Comparison of ENCODE assay signal across 1 cellular context in the genomic region with DNA sequence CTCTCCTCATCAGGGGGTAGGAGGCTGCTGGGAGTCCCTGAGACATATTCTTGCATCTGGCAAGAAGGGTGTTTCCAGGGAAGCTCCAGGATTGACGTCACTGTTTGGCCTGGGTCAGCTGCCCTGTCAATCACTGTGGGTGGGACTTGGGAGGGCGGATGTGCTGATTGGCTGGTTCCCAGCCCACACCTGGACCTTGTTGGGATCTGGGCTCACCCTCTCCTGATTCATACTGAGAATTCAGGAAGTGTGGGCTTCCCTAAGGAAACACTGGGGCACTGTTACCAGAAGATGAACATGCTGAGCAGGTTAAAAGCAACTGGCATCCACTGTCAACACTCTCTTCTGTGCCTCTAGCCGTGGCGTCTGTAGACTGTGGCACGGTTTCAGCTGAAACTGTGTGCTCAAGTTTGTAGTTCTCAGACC.
TF ChIP-seq lines count a peak whose summit lies in the region.

No MANE protein-coding gene starts in this region.

TF ChIP-seq in GM23338, 12 proteins besides CTCF, POLR2A, EP300 and RAD21 (continued from another document):
- TF ChIP-seq, protein P1, sequence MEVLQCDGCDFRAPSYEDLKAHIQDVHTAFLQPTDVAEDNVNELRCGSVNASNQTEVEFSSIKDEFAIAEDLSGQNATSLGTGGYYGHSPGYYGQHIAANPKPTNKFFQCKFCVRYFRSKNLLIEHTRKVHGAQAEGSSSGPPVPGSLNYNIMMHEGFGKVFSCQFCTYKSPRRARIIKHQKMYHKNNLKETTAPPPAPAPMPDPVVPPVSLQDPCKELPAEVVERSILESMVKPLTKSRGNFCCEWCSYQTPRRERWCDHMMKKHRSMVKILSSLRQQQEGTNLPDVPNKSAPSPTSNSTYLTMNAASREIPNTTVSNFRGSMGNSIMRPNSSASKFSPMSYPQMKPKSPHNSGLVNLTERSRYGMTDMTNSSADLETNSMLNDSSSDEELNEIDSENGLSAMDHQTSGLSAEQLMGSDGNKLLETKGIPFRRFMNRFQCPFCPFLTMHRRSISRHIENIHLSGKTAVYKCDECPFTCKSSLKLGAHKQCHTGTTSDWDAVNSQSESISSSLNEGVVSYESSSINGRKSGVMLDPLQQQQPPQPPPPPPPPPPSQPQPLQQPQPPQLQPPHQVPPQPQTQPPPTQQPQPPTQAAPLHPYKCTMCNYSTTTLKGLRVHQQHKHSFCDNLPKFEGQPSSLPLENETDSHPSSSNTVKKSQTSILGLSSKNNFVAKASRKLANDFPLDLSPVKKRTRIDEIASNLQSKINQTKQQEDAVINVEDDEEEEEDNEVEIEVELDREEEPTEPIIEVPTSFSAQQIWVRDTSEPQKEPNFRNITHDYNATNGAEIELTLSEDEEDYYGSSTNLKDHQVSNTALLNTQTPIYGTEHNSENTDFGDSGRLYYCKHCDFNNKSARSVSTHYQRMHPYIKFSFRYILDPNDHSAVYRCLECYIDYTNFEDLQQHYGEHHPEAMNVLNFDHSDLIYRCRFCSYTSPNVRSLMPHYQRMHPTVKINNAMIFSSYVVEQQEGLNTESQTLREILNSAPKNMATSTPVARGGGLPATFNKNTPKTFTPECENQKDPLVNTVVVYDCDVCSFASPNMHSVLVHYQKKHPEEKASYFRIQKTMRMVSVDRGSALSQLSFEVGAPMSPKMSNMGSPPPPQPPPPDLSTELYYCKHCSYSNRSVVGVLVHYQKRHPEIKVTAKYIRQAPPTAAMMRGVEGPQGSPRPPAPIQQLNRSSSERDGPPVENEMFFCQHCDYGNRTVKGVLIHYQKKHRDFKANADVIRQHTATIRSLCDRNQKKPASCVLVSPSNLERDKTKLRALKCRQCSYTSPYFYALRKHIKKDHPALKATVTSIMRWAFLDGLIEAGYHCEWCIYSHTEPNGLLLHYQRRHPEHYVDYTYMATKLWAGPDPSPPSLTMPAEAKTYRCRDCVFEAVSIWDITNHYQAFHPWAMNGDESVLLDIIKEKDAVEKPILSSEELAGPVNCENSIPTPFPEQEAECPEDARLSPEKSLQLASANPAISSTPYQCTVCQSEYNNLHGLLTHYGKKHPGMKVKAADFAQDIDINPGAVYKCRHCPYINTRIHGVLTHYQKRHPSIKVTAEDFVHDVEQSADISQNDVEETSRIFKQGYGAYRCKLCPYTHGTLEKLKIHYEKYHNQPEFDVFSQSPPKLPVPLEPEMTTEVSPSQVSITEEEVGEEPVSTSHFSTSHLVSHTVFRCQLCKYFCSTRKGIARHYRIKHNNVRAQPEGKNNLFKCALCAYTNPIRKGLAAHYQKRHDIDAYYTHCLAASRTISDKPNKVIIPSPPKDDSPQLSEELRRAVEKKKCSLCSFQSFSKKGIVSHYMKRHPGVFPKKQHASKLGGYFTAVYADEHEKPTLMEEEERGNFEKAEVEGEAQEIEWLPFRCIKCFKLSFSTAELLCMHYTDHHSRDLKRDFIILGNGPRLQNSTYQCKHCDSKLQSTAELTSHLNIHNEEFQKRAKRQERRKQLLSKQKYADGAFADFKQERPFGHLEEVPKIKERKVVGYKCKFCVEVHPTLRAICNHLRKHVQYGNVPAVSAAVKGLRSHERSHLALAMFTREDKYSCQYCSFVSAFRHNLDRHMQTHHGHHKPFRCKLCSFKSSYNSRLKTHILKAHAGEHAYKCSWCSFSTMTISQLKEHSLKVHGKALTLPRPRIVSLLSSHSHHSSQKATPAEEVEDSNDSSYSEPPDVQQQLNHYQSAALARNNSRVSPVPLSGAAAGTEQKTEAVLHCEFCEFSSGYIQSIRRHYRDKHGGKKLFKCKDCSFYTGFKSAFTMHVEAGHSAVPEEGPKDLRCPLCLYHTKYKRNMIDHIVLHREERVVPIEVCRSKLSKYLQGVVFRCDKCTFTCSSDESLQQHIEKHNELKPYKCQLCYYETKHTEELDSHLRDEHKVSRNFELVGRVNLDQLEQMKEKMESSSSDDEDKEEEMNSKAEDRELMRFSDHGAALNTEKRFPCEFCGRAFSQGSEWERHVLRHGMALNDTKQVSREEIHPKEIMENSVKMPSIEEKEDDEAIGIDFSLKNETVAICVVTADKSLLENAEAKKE (CRISPR knock-in tag; IDR thresholded peaks at IDR 0.05) = no peak
- no peak for TF ChIP-seq ZNF331 (CRISPR knock-in tag; IDR thresholded peaks at IDR 0.05; ENCODE audit: low read depth)
- no peak for TF ChIP-seq EZH2 (IDR thresholded peaks at IDR 0.05; ENCODE audit: low read depth, unreplicated experiment)
- TF ChIP-seq JUNB (IDR thresholded peaks at IDR 0.05; ENCODE audit: unreplicated experiment) = no peak
